ENCODE assay signal across 22 cellular contexts in genomic region chr2:204738721-204739120, GRCh38.
DNase-seq lines count a peak whose midpoint lies in the region; ATAC-seq and TF ChIP-seq lines count a peak whose summit lies in the region.
"Had no signal": no experiment of that assay in that cellular context is flagged by ENCODE, and none has a peak within 500 bp of the region (broad histone marks: within the 10 kb centered on the region; RNA-seq: fewer than 3 reads in every experiment).

No MANE protein-coding gene starts in this region.

- CTCF ChIA-PET in IMR-90 (lab: Yijun Ruan, JAX): no interaction called here

- H3K4me1 Mint-ChIP-seq in chondrocyte (ENCODE audit: low read depth) (peaks cover 18% of the 10 kb centered on the region), neural crest cell (no peaks in the 10 kb centered on the region)

- no peak overlapping the region for H3K23ac ChIP-seq in IMR-90 (ENCODE audit: low read depth, low read length)

- dilution Hi-C loops in IMR-90 (cut with HindIII; ENCODE audit: low sequenced_read_pairs, unreplicated experiment): no loop called here

- in situ Hi-C loops in IMR-90 (cut with MboI; ENCODE audit: low sequenced_read_pairs): no loop called here

- H3K4ac ChIP-seq in IMR-90 (ENCODE audit: low read depth, low read length): no peak overlapping the region

- BruUV-seq in IMR-90 (replicated peaks; lab: Mats Ljungman, UMichigan): no TSS peak

- H3K27ac Mint-ChIP-seq in chondrocyte (ENCODE audit: unreplicated experiment) (peak overlapping the region; percentile 37), neural crest cell (ENCODE audit: unreplicated experiment) (peak overlapping the region; percentile 15)
- H3K27ac Mint-ChIP-seq: CD8-positive, alpha-beta T cell had no signal

- H3K9me3 ChIP-seq in IMR-90 (ENCODE audit: control insufficient read depth, insufficient read depth, low read length): peaks cover 2% of the 10 kb centered on the region; the same call in 1 of the 2 replicates

- TF ChIP-seq CTCF in IMR-90 (conservative IDR thresholded peaks at IDR 0.05; ENCODE audit: low read depth, low read length) (no peak), chondrocyte (IDR thresholded peaks at IDR 0.05) (no peak), neural crest cell (conservative IDR thresholded peaks at IDR 0.05) (no peak)

- no peak overlapping the region for H3K9ac ChIP-seq in IMR-90 (ENCODE audit: low read depth, low read length)

- no peaks in the 10 kb centered on the region for H3K9me1 ChIP-seq in IMR-90 (ENCODE audit: insufficient read depth, low read length)

- H4K20me1 ChIP-seq in IMR-90 (ENCODE audit: insufficient read depth, low read length): peaks cover 9% of the 10 kb centered on the region; the same call in 1 of the 2 replicates

- TF ChIP-seq POLR2A in IMR-90 (IDR thresholded peaks at IDR 0.05; ENCODE audit: low read depth, low read length): no peak

- no peak overlapping the region for H2BK20ac ChIP-seq in IMR-90 (ENCODE audit: low read depth, low read length)

- no peak overlapping the region for H2BK15ac ChIP-seq in IMR-90 (ENCODE audit: low read depth, low read length)

- no peaks in the 10 kb centered on the region for H3K27me3 Mint-ChIP-seq in chondrocyte (ENCODE audit: low read depth)
- H3K27me3 Mint-ChIP-seq in neural crest cell (ENCODE audit: low read depth): no peaks in the 10 kb centered on the region

- no peaks in the 10 kb centered on the region for H3K27me3 ChIP-seq in IMR-90 (ENCODE audit: control insufficient read depth, insufficient read depth, low read length)

- no peak overlapping the region for H2BK5ac ChIP-seq in IMR-90 (ENCODE audit: low read depth, low read length, poor library complexity, severe bottlenecking)

- H4K8ac ChIP-seq in IMR-90 (ENCODE audit: low read depth in 2 of 2, low read length in 2 of 2): no peak overlapping the region

- H3K4me3 ChIP-seq in IMR-90 (ENCODE audit: insufficient read depth, low read depth, low read length): no peak overlapping the region
- H3K4me3 ChIP-seq: PC-9 had no signal

- peaks cover 2% of the 10 kb centered on the region; the same call in 1 of the 2 replicates for H3K4me1 ChIP-seq in IMR-90 (ENCODE audit: control insufficient read depth, insufficient read depth, low read length)

- H3K4me2 ChIP-seq in IMR-90 (ENCODE audit: low read depth, low read length): 0 out of 2 replicates have a peak overlapping the region, but pooled peaks have one; percentile 16
- H3K4me2 ChIP-seq: PC-9 had no signal

- no peak for TF ChIP-seq RAD21 in IMR-90 (IDR thresholded peaks at IDR 0.05; ENCODE audit: low read length)

- DNase-seq in EH (ENCODE audit: low read depth) (peak; percentile 38), IMR-90 (peak; percentile 72), chondrocyte (ENCODE audit: low spot score) (no peak), neural crest cell (ENCODE audit: low read depth, low spot score) (no peak), NAMALWA (ENCODE audit: low spot score) (no peak), NCI-H1105 treated with DMSO at 0.1 percent for 48 hours (lab: John Stamatoyannopoulos, UW) (no peak)
- DNase-seq: AML-193; C1 segment of cervical spinal cord; CD8-positive, alpha-beta T cell; GF-D8; KBM-7; NCI-H1092 treated with DMSO at 0.1 percent for 48 hours; NCI-H1694; NCI-H2081 treated with DMSO at 0.1 percent for 48 hours; NCI-H510A treated with DMSO at 0.1 percent for 48 hours; NCI-H748 treated with DMSO at 0.1 percent for 48 hours; PC-9; RPMI8226; SHP77 had no signal

- ATAC-seq in IMR-90 (ENCODE audit: low read depth) (peak; percentile 53), GM18870 (IDR thresholded peaks at IDR 0.05; ENCODE audit: unreplicated experiment) (no peak), HG03378 (IDR thresholded peaks at IDR 0.05; ENCODE audit: unreplicated experiment) (no peak)
- ATAC-seq: CD8-positive, alpha-beta T cell; HepG2 had no signal

- H3K9me3 Mint-ChIP-seq in chondrocyte (ENCODE audit: low read depth) (peaks cover 21% of the 10 kb centered on the region), neural crest cell (peaks cover 26% of the 10 kb centered on the region)

- H3K36me3 ChIP-seq in IMR-90 (ENCODE audit: control insufficient read depth, insufficient read depth, low read length): no peaks in the 10 kb centered on the region

- no peak overlapping the region for H3K18ac ChIP-seq in IMR-90 (ENCODE audit: low read depth, low read length)

- intact Hi-C loops in IMR-90 (cut with micrococcal nuclease): no loop called here

- POLR2A ChIA-PET in IMR-90 (lab: Charles Lee; ENCODE audit: unreplicated experiment): no interaction called here

- no peak overlapping the region for H2AFZ ChIP-seq in IMR-90 (replicated peaks; ENCODE audit: low read length, poor library complexity)
- H2AFZ ChIP-seq: PC-9 had no signal

- no peak overlapping the region for H2AK9ac ChIP-seq in IMR-90 (replicated peaks; ENCODE audit: low read depth, low read length, poor library complexity)

- WGBS in IMR-90 (ENCODE audit: extremely low coverage in 2 of 2, insufficient read length in 1 of 2), 2 experiments: no CpG with 5 or more reads among the region's 1 CpG

- H3K27ac ChIP-seq in IMR-90 (ENCODE audit: insufficient read depth, low read length): peak overlapping the region; percentile 59; the same call in 1 of the 2 replicates
- H3K27ac ChIP-seq: PC-9 had no signal

- peaks cover 5% of the 10 kb centered on the region for H3K36me3 Mint-ChIP-seq in chondrocyte (ENCODE audit: low read depth)
- H3K36me3 Mint-ChIP-seq in neural crest cell (ENCODE audit: low read depth): peaks cover 28% of the 10 kb centered on the region
- H3K36me3 Mint-ChIP-seq: CD8-positive, alpha-beta T cell had no signal

- H3K79me1 ChIP-seq in IMR-90 (ENCODE audit: low read depth in 1 of 2, low read length in 2 of 2): peaks cover 18 to 21% of the 10 kb centered on the region in 2 experiments; a peak in 3 of 4 replicates

- H2AK5ac ChIP-seq in IMR-90 (ENCODE audit: low read depth, low read length): no peak overlapping the region

- no peak overlapping the region for H3K14ac ChIP-seq in IMR-90 (replicated peaks; ENCODE audit: low read depth, low read length)

- no peak overlapping the region for H2BK120ac ChIP-seq in IMR-90 (ENCODE audit: low read depth, low read length)

- no peak overlapping the region for H3K4me3 Mint-ChIP-seq in chondrocyte (ENCODE audit: unreplicated experiment)
- H3K4me3 Mint-ChIP-seq in neural crest cell: no peak overlapping the region
- H3K4me3 Mint-ChIP-seq: CD8-positive, alpha-beta T cell had no signal

- no peak overlapping the region for H3K56ac ChIP-seq in IMR-90 (ENCODE audit: extremely low read depth, insufficient read depth, low read length)

- no peak overlapping the region for H4K5ac ChIP-seq in IMR-90 (ENCODE audit: low read depth, low read length)

- H4K91ac ChIP-seq in IMR-90 (ENCODE audit: insufficient read depth, low read depth, low read length): no peak overlapping the region

TF ChIP-seq in IMR-90, 13 proteins besides CTCF, POLR2A, EP300 and RAD21:
- TF ChIP-seq FOS (IDR thresholded peaks at IDR 0.05; ENCODE audit: low read depth, low read length): no peak
- TF ChIP-seq CEBPB (IDR thresholded peaks at IDR 0.05; ENCODE audit: low read depth, low read length): peak; percentile 67; the same call in 1 of the 2 replicates
- TF ChIP-seq BHLHE40 (IDR thresholded peaks at IDR 0.05; ENCODE audit: low read depth, low read length): no peak

Comparison
In these comparisons a context has a peak if more than half of its experiments do, and no peak if none do; other contexts are left out.
1. DNase-seq: peak in EH (single experiment) and IMR-90 (single experiment); none in chondrocyte (single experiment), neural crest cell (single experiment), NAMALWA (single experiment) and NCI-H1105 treated with DMSO at 0.1 percent for 48 hours (single experiment).